In genomic region chr10:131710142-131710861, GRCh38 we compare ENCODE assay signal across 21 cellular contexts.
"Had no signal": no experiment of that assay in that cellular context is flagged by ENCODE, and none has a peak within 500 bp of the region (broad histone marks: within the 10 kb centered on the region; RNA-seq: fewer than 3 reads in every experiment).

No MANE protein-coding gene starts in this region.

- H3K9ac ChIP-seq: neural progenitor cell had no signal

- H3K27me3 Mint-ChIP-seq: activated B cell treated with CpG ODN at 0.5 μM for 24 hours had no signal

- H3K4me3 Mint-ChIP-seq: activated B cell treated with CpG ODN at 0.5 μM for 24 hours; activated CD4-positive, alpha-beta T cell treated with anti-CD3 and anti-CD28 coated beads for 36 hours; activated naive CD8-positive, alpha-beta T cell treated with anti-CD3 and anti-CD28 coated beads for 36 hours; activated T-cell treated with anti-CD3 and anti-CD28 coated beads, Interleukin-2, amount 50 U/mL, for 24 hours; central memory CD8-positive, alpha-beta T cell; naive B cell; neural progenitor cell; stimulated activated naive CD8-positive, alpha-beta T cell treated with anti-CD3 and anti-CD28 coated beads, Interleukin-15, Interleukin-2, amounts not matched to agents 100 ng/mL and 50 ng/mL, for 24 hours; T-helper 1 cell treated with Interleukin-12 subunit alpha and Interleukin-12 subunit beta and Interleukin-4 antibody, amounts not matched to agents 30 μg/mL and 1 μg/mL, for 36 hours had no signal

- H3K27me3 ChIP-seq: colonic mucosa, heart left ventricle, neural progenitor cell, tibial artery had no signal

- H3K36me3 Mint-ChIP-seq: activated naive CD8-positive, alpha-beta T cell treated with anti-CD3 and anti-CD28 coated beads for 36 hours; neural progenitor cell had no signal

- ATAC-seq: activated CD4-positive, alpha-beta T cell treated with anti-CD3 and anti-CD28 coated beads for 36 hours; heart left ventricle; lower lobe of right lung had no signal

- H3K4me1 Mint-ChIP-seq: activated B cell treated with CpG ODN at 0.5 μM for 24 hours; activated CD4-positive, alpha-beta T cell treated with anti-CD3 and anti-CD28 coated beads for 36 hours; activated naive CD8-positive, alpha-beta T cell treated with anti-CD3 and anti-CD28 coated beads for 36 hours; central memory CD8-positive, alpha-beta T cell; neural progenitor cell had no signal

- H3K4me1 ChIP-seq: colonic mucosa, heart left ventricle, lower lobe of right lung, neural progenitor cell, tibial artery had no signal

- H3K27ac ChIP-seq: colonic mucosa, heart left ventricle, lower lobe of right lung, neural progenitor cell, tibial artery had no signal

- H3K36me3 ChIP-seq: colonic mucosa, heart left ventricle, lower lobe of right lung, neural progenitor cell, tibial artery had no signal

- H3K9me3 ChIP-seq: colonic mucosa had no signal

- H3K27ac Mint-ChIP-seq: activated B cell treated with CpG ODN at 0.5 μM for 24 hours; activated CD4-positive, alpha-beta T cell treated with anti-CD3 and anti-CD28 coated beads for 36 hours; activated naive CD8-positive, alpha-beta T cell treated with anti-CD3 and anti-CD28 coated beads for 36 hours; activated T-cell treated with anti-CD3 and anti-CD28 coated beads, Interleukin-2, amount 50 U/mL, for 24 hours; activated T-helper 2 cell treated with anti-CD3 and anti-CD28 coated beads, Interferon-gamma antibody, Interleukin-2, Interleukin-4, amounts not matched to agents 10 μg/mL and 5 μg/mL and 100 μg/mL, durations not matched to agents 14 hours and 24 hours and 36 hours; naive B cell; progenitor cell of endocrine pancreas; stimulated activated naive CD8-positive, alpha-beta T cell treated with anti-CD3 and anti-CD28 coated beads, Interleukin-15, Interleukin-2, amounts not matched to agents 100 ng/mL and 50 ng/mL, for 24 hours; T-helper 1 cell treated with Interleukin-12 subunit alpha and Interleukin-12 subunit beta and Interleukin-4 antibody, amounts not matched to agents 30 μg/mL and 1 μg/mL, for 36 hours had no signal

- H3K4me3 ChIP-seq: colonic mucosa, heart left ventricle, lower lobe of right lung, neural progenitor cell, tibial artery had no signal

- DNase-seq: activated B cell treated with CpG ODN at 0.5 μM for 24 hours; activated CD4-positive, alpha-beta T cell treated with anti-CD3 and anti-CD28 coated beads for 36 hours; activated CD4-positive, alpha-beta T cell treated with anti-CD3 and anti-CD28 coated beads, Interleukin-2, amount 50 U/mL, for 48 hours; activated naive CD4-positive, alpha-beta T cell treated with Interleukin-2 at 50 U/mL for 16 hours; activated naive CD8-positive, alpha-beta T cell treated with anti-CD3 and anti-CD28 coated beads for 36 hours; activated T-cell treated with anti-CD3 and anti-CD28 coated beads, Interleukin-2, amount 50 U/mL, for 24 hours; colonic mucosa; heart left ventricle; kidney; lower lobe of right lung; mesendoderm; naive B cell; stimulated activated CD4-positive, alpha-beta T cell treated with anti-CD3 and anti-CD28 coated beads, Interleukin-12 subunit alpha, Interleukin-12 subunit beta, amount 100 ng/mL, for 4 hours; stimulated activated CD4-positive, alpha-beta T cell treated with anti-CD3 and anti-CD28 coated beads, Interleukin-4, amount 100 ng/mL, for 4 hours; tibial artery had no signal
